In the genomic region with DNA sequence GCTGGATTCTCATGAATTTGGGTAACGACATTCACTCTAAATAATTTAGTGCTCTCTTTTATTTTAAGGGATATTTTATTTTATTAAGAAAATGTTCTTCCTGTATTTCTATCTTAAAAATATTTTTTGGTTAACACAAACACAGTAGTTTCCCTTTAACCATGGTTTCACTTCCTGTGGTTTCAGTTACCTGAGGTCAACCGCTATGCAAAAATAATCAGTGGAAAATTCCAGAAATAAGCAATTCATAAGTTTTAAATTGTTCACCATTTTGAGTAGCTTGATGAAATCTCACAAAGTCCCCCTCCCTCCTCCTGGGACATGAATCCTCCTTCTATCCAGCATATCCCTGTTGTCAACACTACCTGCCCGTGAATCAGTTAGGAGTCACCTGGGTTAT, we compare ENCODE assay signal across 1 cellular context.
TF ChIP-seq lines count a peak whose summit lies in the region.

No MANE protein-coding gene starts in this region.

TF ChIP-seq in GM12878, 131 proteins besides CTCF, POLR2A, EP300 and RAD21 (continued from another document and continues in another):
- TF ChIP-seq NFIC (IDR thresholded peaks at IDR 0.05; ENCODE audit: low read depth, low read length) (no peak), NFYA (IDR thresholded peaks at IDR 0.05; ENCODE audit: borderline replicate concordance, low read depth, low read length) (no peak), KLF5 (IDR thresholded peaks at IDR 0.05; ENCODE audit: partially characterized antibody) (no peak), SMARCA5 (IDR thresholded peaks at IDR 0.05) (no peak), PKNOX1 (IDR thresholded peaks at IDR 0.05) (no peak), TCF3 (IDR thresholded peaks at IDR 0.05; ENCODE audit: borderline replicate concordance, insufficient read depth, low read depth, low read length) (no peak), NKRF (conservative IDR thresholded peaks at IDR 0.05) (no peak), PRDM15 (CRISPR knock-in tag; IDR thresholded peaks at IDR 0.05) (no peak), POLR2AphosphoS5 (IDR thresholded peaks at IDR 0.05; ENCODE audit: low read length) (no peak), HCFC1 (IDR thresholded peaks at IDR 0.05; ENCODE audit: low read length) (no peak), ZNF687 (IDR thresholded peaks at IDR 0.05) (no peak), RAD51 (IDR thresholded peaks at IDR 0.05) (no peak), SREBF2 (IDR thresholded peaks at IDR 0.05; ENCODE audit: low read length) (no peak), ETV6 (conservative IDR thresholded peaks at IDR 0.05 in 1 of 2, IDR thresholded peaks at IDR 0.05 in 1 of 2; ENCODE audit: borderline replicate concordance in 1 of 2, low read depth in 1 of 2) (no peak), CREB1 (IDR thresholded peaks at IDR 0.05; ENCODE audit: low read depth) (no peak), PML (IDR thresholded peaks at IDR 0.05; ENCODE audit: low read length) (no peak), FOXK2 (IDR thresholded peaks at IDR 0.05) (no peak), NR2F1 (conservative IDR thresholded peaks at IDR 0.05) (peak; percentile 39; the same call in 1 of the 2 replicates), ASH2L (IDR thresholded peaks at IDR 0.05; ENCODE audit: borderline replicate concordance, low read depth) (no peak)
- TF ChIP-seq, protein P1, sequence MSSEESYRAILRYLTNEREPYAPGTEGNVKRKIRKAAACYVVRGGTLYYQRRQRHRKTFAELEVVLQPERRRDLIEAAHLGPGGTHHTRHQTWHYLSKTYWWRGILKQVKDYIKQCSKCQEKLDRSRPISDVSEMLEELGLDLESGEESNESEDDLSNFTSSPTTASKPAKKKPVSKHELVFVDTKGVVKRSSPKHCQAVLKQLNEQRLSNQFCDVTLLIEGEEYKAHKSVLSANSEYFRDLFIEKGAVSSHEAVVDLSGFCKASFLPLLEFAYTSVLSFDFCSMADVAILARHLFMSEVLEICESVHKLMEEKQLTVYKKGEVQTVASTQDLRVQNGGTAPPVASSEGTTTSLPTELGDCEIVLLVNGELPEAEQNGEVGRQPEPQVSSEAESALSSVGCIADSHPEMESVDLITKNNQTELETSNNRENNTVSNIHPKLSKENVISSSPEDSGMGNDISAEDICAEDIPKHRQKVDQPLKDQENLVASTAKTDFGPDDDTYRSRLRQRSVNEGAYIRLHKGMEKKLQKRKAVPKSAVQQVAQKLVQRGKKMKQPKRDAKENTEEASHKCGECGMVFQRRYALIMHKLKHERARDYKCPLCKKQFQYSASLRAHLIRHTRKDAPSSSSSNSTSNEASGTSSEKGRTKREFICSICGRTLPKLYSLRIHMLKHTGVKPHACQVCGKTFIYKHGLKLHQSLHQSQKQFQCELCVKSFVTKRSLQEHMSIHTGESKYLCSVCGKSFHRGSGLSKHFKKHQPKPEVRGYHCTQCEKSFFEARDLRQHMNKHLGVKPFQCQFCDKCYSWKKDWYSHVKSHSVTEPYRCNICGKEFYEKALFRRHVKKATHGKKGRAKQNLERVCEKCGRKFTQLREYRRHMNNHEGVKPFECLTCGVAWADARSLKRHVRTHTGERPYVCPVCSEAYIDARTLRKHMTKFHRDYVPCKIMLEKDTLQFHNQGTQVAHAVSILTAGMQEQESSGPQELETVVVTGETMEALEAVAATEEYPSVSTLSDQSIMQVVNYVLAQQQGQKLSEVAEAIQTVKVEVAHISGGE (CRISPR knock-in tag; IDR thresholded peaks at IDR 0.05) = no peak
- TF ChIP-seq, protein P2, sequence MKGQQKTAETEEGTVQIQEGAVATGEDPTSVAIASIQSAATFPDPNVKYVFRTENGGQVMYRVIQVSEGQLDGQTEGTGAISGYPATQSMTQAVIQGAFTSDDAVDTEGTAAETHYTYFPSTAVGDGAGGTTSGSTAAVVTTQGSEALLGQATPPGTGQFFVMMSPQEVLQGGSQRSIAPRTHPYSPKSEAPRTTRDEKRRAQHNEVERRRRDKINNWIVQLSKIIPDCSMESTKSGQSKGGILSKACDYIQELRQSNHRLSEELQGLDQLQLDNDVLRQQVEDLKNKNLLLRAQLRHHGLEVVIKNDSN (IDR thresholded peaks at IDR 0.05; ENCODE audit: borderline replicate concordance, extremely low read length, insufficient read depth, low read depth, low read length) = no peak
- TF ChIP-seq, protein P3, sequence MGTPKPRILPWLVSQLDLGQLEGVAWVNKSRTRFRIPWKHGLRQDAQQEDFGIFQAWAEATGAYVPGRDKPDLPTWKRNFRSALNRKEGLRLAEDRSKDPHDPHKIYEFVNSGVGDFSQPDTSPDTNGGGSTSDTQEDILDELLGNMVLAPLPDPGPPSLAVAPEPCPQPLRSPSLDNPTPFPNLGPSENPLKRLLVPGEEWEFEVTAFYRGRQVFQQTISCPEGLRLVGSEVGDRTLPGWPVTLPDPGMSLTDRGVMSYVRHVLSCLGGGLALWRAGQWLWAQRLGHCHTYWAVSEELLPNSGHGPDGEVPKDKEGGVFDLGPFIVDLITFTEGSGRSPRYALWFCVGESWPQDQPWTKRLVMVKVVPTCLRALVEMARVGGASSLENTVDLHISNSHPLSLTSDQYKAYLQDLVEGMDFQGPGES (IDR thresholded peaks at IDR 0.05) = no peak
- TF ChIP-seq, protein P4, sequence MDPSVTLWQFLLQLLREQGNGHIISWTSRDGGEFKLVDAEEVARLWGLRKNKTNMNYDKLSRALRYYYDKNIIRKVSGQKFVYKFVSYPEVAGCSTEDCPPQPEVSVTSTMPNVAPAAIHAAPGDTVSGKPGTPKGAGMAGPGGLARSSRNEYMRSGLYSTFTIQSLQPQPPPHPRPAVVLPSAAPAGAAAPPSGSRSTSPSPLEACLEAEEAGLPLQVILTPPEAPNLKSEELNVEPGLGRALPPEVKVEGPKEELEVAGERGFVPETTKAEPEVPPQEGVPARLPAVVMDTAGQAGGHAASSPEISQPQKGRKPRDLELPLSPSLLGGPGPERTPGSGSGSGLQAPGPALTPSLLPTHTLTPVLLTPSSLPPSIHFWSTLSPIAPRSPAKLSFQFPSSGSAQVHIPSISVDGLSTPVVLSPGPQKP (IDR thresholded peaks at IDR 0.05; ENCODE audit: low read depth, low read length) = no peak
- TF ChIP-seq, protein P5, sequence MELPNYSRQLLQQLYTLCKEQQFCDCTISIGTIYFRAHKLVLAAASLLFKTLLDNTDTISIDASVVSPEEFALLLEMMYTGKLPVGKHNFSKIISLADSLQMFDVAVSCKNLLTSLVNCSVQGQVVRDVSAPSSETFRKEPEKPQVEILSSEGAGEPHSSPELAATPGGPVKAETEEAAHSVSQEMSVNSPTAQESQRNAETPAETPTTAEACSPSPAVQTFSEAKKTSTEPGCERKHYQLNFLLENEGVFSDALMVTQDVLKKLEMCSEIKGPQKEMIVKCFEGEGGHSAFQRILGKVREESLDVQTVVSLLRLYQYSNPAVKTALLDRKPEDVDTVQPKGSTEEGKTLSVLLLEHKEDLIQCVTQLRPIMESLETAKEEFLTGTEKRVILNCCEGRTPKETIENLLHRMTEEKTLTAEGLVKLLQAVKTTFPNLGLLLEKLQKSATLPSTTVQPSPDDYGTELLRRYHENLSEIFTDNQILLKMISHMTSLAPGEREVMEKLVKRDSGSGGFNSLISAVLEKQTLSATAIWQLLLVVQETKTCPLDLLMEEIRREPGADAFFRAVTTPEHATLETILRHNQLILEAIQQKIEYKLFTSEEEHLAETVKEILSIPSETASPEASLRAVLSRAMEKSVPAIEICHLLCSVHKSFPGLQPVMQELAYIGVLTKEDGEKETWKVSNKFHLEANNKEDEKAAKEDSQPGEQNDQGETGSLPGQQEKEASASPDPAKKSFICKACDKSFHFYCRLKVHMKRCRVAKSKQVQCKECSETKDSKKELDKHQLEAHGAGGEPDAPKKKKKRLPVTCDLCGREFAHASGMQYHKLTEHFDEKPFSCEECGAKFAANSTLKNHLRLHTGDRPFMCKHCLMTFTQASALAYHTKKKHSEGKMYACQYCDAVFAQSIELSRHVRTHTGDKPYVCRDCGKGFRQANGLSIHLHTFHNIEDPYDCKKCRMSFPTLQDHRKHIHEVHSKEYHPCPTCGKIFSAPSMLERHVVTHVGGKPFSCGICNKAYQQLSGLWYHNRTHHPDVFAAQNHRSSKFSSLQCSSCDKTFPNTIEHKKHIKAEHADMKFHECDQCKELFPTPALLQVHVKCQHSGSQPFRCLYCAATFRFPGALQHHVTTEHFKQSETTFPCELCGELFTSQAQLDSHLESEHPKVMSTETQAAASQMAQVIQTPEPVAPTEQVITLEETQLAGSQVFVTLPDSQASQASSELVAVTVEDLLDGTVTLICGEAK (IDR thresholded peaks at IDR 0.05; ENCODE audit: borderline replicate concordance) = no peak; the same call in 1 of the 2 replicates
